16 cellular contexts compared by ENCODE assay signal in the genomic region with DNA sequence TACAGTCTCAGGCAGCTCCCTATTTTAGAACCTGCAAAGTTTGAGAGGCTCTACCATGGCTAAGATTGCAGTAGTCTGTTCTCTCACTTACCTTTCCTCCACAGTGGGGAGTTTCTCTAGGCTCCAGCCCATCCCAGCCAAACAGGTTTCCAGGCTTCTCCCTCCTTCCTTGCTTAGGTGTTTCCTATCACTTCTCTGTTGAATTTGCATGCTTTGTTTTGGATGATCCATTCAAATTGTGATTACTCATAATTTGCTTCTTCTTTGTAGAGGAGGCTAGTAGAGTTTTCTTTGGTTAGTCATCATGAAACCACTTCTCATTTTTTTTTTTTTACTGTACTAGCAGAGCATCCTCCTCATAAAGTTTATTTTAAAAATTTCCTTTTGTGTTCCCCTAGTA.
DNase-seq lines count a peak whose midpoint lies in the region; TF ChIP-seq lines count a peak whose summit lies in the region.
"Had no signal": no experiment of that assay in that cellular context is flagged by ENCODE, and none has a peak within 500 bp of the region (broad histone marks: within the 10 kb centered on the region; RNA-seq: fewer than 3 reads in every experiment).

No MANE protein-coding gene starts in this region.

- no peak overlapping the region for H3K4me3 ChIP-seq in fibroblast of lung (replicated peaks in 1 of 4; ENCODE audit: control extremely low read depth in 1 of 4, insufficient read depth in 1 of 4, low read depth in 3 of 4, low read length in 4 of 4)
- H3K4me3 ChIP-seq: thyroid gland had no signal

- no peak overlapping the region for H3K27ac ChIP-seq in RWPE1
- no peak overlapping the region for H3K27ac ChIP-seq in fibroblast of lung (ENCODE audit: insufficient read depth, low read length)
- H3K27ac ChIP-seq: thyroid gland had no signal

- H3K4me1 ChIP-seq in fibroblast of lung (ENCODE audit: control insufficient read depth, extremely low read depth, insufficient read depth, low read length), result no peaks in the 10 kb centered on the region
- H3K4me1 ChIP-seq: thyroid gland had no signal

- H4K20me1 ChIP-seq in fibroblast of lung (ENCODE audit: control insufficient read depth, extremely low read depth, insufficient read depth, low read length), result no peaks in the 10 kb centered on the region

- POLR2A ChIA-PET in RWPE1 (lab: Yijun Ruan, JAX; ENCODE audit: low non-redundant PET), result no interaction called here

- no peaks in the 10 kb centered on the region for H3K9me3 ChIP-seq in fibroblast of lung (ENCODE audit: control insufficient read depth, insufficient read depth, low read depth, low read length)
- H3K9me3 ChIP-seq: thyroid gland had no signal

- H3K27me3 ChIP-seq in fibroblast of lung (ENCODE audit: control insufficient read depth, insufficient read depth, low read length), result no peaks in the 10 kb centered on the region
- H3K27me3 ChIP-seq: thyroid gland had no signal

- CTCF ChIA-PET in RWPE1 (lab: Yijun Ruan, JAX), result no interaction called here

- H3K4me2 ChIP-seq in fibroblast of lung (ENCODE audit: extremely low read depth, insufficient read depth, low read length), result no peak overlapping the region

- H2AFZ ChIP-seq in fibroblast of lung (ENCODE audit: low read length), result no peak overlapping the region

- no peak overlapping the region for H3K9ac ChIP-seq in fibroblast of lung (ENCODE audit: insufficient read depth, low read length)

- TF ChIP-seq CTCF in RWPE1 (conservative IDR thresholded peaks at IDR 0.05; ENCODE audit: low read depth), result no peak
- TF ChIP-seq CTCF in fibroblast of lung (conservative IDR thresholded peaks at IDR 0.05 in 1 of 2, IDR thresholded peaks at IDR 0.05 in 1 of 2; ENCODE audit: low read depth in 1 of 2, low read length in 2 of 2), result no peak

- no peaks in the 10 kb centered on the region for H3K36me3 ChIP-seq in fibroblast of lung (ENCODE audit: control insufficient read depth, insufficient read depth, low read length)
- H3K36me3 ChIP-seq: thyroid gland had no signal

- H3K79me2 ChIP-seq in fibroblast of lung (ENCODE audit: control insufficient read depth, insufficient read depth, low read length), result no peaks in the 10 kb centered on the region

- DNase-seq in SKM-1 treated with dmso at 0.1 percent for 144 hours (lab: John Stamatoyannopoulos, UW; ENCODE audit: unreplicated experiment), result peak; percentile 7
- DNase-seq in SKM-1 (lab: John Stamatoyannopoulos, UW; ENCODE audit: unreplicated experiment), result no peak
- peak; percentile 34 for DNase-seq in RWPE1 (ENCODE audit: low spot score)
- DNase-seq in fibroblast of lung (ENCODE audit: low read depth in 2 of 2), result peak; percentile 12 to 76
- no peak for DNase-seq in DMS114 treated with DMSO at 0.1 percent for 48 hours (lab: John Stamatoyannopoulos, UW; ENCODE audit: unreplicated experiment)
- no peak for DNase-seq in NAMALWA (ENCODE audit: low spot score)
- no peak for DNase-seq in SK-N-DZ (ENCODE audit: low spot score)
- DNase-seq in NCI-H2227 treated with DMSO at 0.1 percent for 48 hours (lab: John Stamatoyannopoulos, UW), result no peak
- DNase-seq: activated CD4-positive, alpha-beta T cell treated with anti-CD3 and anti-CD28 coated beads, Interleukin-2, amount 50 U/mL, for 1 hour; activated effector memory CD4-positive, alpha-beta T cell treated with Interleukin-2 at 50 U/mL for 16 hours; DMS79 treated with DMSO at 0.1 percent for 48 hours; islet precursor cell; MM.1S; natural killer cell; NCI-H526; thyroid gland had no signal

Comparison
In these comparisons a context has a peak if more than half of its experiments do, and no peak if none do; other contexts are left out.
1. DNase-seq: peak in SKM-1 treated with dmso at 0.1 percent for 144 hours (single experiment), RWPE1 (single experiment) and fibroblast of lung (2 of 2); none in SKM-1 (single experiment), DMS114 treated with DMSO at 0.1 percent for 48 hours (single experiment), NAMALWA (single experiment), SK-N-DZ (single experiment) and NCI-H2227 treated with DMSO at 0.1 percent for 48 hours (single experiment).